Comparison of ENCODE assay signal across 10 cellular contexts in genomic region chr12:52370906-52371608, GRCh38. TPM values are rescaled to one million over a fixed set of nuclear protein-coding genes. Genes with fewer than 3 reads are reported as not detected.
DNase-seq lines count a peak whose midpoint lies in the region; ATAC-seq, FAIRE-seq and TF ChIP-seq lines count a peak whose summit lies in the region.
"Had no signal": no experiment of that assay in that cellular context is flagged by ENCODE, and none has a peak within 500 bp of the region (broad histone marks: within the 10 kb centered on the region; RNA-seq: fewer than 3 reads in every experiment).

No MANE protein-coding gene starts in this region.

- CTCF ChIA-PET in activated naive CD4-positive, alpha-beta T cell treated with anti-CD3 and anti-CD28 coated beads, Interleukin-2, amount 10 ng/mL, durations not matched to agents 7 days and 5 days (lab: Charles Lee) = interaction anchor here (1.5 to 6.3 kb wide), 4 partner anchors 10 to 610 kb away, joined by 4 to 42 read pairs (median 17); no protein-coding TSS in a partner anchor

- H3K27me3 ChIP-seq in adipocyte (replicated peaks; ENCODE audit: control insufficient read depth, insufficient read depth, low read length) = peaks cover 27% of the 10 kb centered on the region
- H3K27me3 ChIP-seq in tibial artery = no peaks in the 10 kb centered on the region

- ATAC-seq in GM19035 (IDR thresholded peaks at IDR 0.05; ENCODE audit: unreplicated experiment) = no peak

- intact Hi-C loops in tibial artery (cut with DNase I; ENCODE audit: low total_unique reads) = loop anchor here (2.0 to 10.0 kb wide), 2 partner anchors 508 to 604 kb away; no protein-coding TSS in a partner anchor

- H3K4me1 ChIP-seq in adipocyte (ENCODE audit: control insufficient read depth, insufficient read depth, low read length) (peaks cover 17% of the 10 kb centered on the region), tibial artery (peaks cover 0 to 19% (median 11%) of the 10 kb centered on the region in 4 donors)
- H3K4me1 ChIP-seq: HAP-1 had no signal

- H3K9ac ChIP-seq in adipocyte (ENCODE audit: low read length) = peak overlapping the region; percentile 67

- peak overlapping the region; percentile 64 to 67 for H3K27ac ChIP-seq in tibial artery

- H3K9me3 ChIP-seq in adipocyte (ENCODE audit: control insufficient read depth, low read length) (no peaks in the 10 kb centered on the region), tibial artery (no peaks in the 10 kb centered on the region)

- H3K36me3 ChIP-seq in adipocyte (ENCODE audit: control insufficient read depth, insufficient read depth, low read length, severe bottlenecking) (no peaks in the 10 kb centered on the region), tibial artery (no peaks in the 10 kb centered on the region)
- H3K36me3 ChIP-seq: HAP-1 had no signal

- H3K27me3 Mint-ChIP-seq in activated naive CD4-positive, alpha-beta T cell treated with anti-CD3 and anti-CD28 coated beads, Interleukin-2, amount 10 ng/mL, durations not matched to agents 7 days and 5 days = peaks cover 54% of the 10 kb centered on the region

- no peak overlapping the region for H3K27ac Mint-ChIP-seq in activated naive CD4-positive, alpha-beta T cell treated with anti-CD3 and anti-CD28 coated beads, Interleukin-2, amount 10 ng/mL, durations not matched to agents 7 days and 5 days

- no peaks in the 10 kb centered on the region for H3K36me3 Mint-ChIP-seq in activated naive CD4-positive, alpha-beta T cell treated with anti-CD3 and anti-CD28 coated beads, Interleukin-2, amount 10 ng/mL, durations not matched to agents 7 days and 5 days

- no peak for FAIRE-seq in D721Med (lab: Jason Lieb, UNC)

- H3K4me3 ChIP-seq in adipocyte (ENCODE audit: low read length) = peak overlapping the region; percentile 4
- no peak overlapping the region for H3K4me3 ChIP-seq in fibroblast of the aortic adventitia (ENCODE audit: low read depth, low read length)
- H3K4me3 ChIP-seq in tibial artery = no peak overlapping the region
- H3K4me3 ChIP-seq: HAP-1 had no signal

- no peak for TF ChIP-seq CTCF in fibroblast of the aortic adventitia (IDR thresholded peaks at IDR 0.05; ENCODE audit: insufficient read depth, low read length)
- TF ChIP-seq CTCF in tibial artery (IDR thresholded peaks at IDR 0.05) = no peak
- TF ChIP-seq CTCF in D721Med (IDR thresholded peaks at IDR 0.05; ENCODE audit: insufficient read depth, missing control alignments) = no peak

- H3K4me3 Mint-ChIP-seq in activated naive CD4-positive, alpha-beta T cell treated with anti-CD3 and anti-CD28 coated beads, Interleukin-2, amount 10 ng/mL, durations not matched to agents 7 days and 5 days = no peak overlapping the region

- peaks cover 3% of the 10 kb centered on the region for H3K9me3 Mint-ChIP-seq in activated naive CD4-positive, alpha-beta T cell treated with anti-CD3 and anti-CD28 coated beads, Interleukin-2, amount 10 ng/mL, durations not matched to agents 7 days and 5 days

- DNase-seq in adipocyte (ENCODE audit: low read depth) (peak; percentile 86), fibroblast of the aortic adventitia (ENCODE audit: low read depth) (peak; percentile 90), myocyte (ENCODE audit: low read depth) (peak; percentile 56), tibial artery (peak; percentile 90 to 93), D721Med (ENCODE audit: insufficient read length, low spot score) (no peak)
- no peak for DNase-seq in activated naive CD4-positive, alpha-beta T cell (lab: John Stamatoyannopoulos, UW)
- DNase-seq in activated naive CD4-positive, alpha-beta T cell treated with anti-CD3 and anti-CD28 coated beads, Interleukin-2, amount 10 ng/mL, durations not matched to agents 7 days and 5 days = no peak
- DNase-seq: activated CD4-positive, alpha-beta T cell treated with anti-CD3 and anti-CD28 coated beads for 48 hours had no signal

- no peaks in the 10 kb centered on the region for H3K4me1 Mint-ChIP-seq in activated naive CD4-positive, alpha-beta T cell treated with anti-CD3 and anti-CD28 coated beads, Interleukin-2, amount 10 ng/mL, durations not matched to agents 7 days and 5 days

RNA-seq across cellular contexts. Expression of gene KRT85, which starts 3.8 kb away (rescaled TPM):
- total RNA-seq in fibroblast of the aortic adventitia (ENCODE audit: low replicate concordance) = not detected in 2 replicates
- not detected in 2 replicates for total RNA-seq in myocyte
- polyA plus RNA-seq in myocyte (2012) = not detected

RNA-seq across cellular contexts. Expression of gene KRT84, which starts 14.4 kb away (rescaled TPM):
- total RNA-seq in fibroblast of the aortic adventitia (ENCODE audit: low replicate concordance) = not detected in 2 replicates
- total RNA-seq in myocyte = not detected in 2 replicates
- not detected for polyA plus RNA-seq in myocyte (2012)

RNA-seq across cellular contexts. Expression of gene KRT82, which starts 35.1 kb away (rescaled TPM):
- total RNA-seq in fibroblast of the aortic adventitia (ENCODE audit: low replicate concordance) (not detected in 2 replicates), myocyte (not detected in 2 replicates)
- not detected for polyA plus RNA-seq in myocyte (2012)

RNA-seq across cellular contexts. Expression of gene KRT83, which starts 49.9 kb away (rescaled TPM):
- total RNA-seq in fibroblast of the aortic adventitia (ENCODE audit: low replicate concordance) (not detected in 2 replicates), myocyte (not detected in 2 replicates)
- not detected for polyA plus RNA-seq in myocyte (2012)

Comparison
In these comparisons a context has a peak if more than half of its experiments do, and no peak if none do; other contexts are left out.
1. DNase-seq: peak in adipocyte (single experiment), fibroblast of the aortic adventitia (single experiment), myocyte (single experiment) and tibial artery (2 of 2); none in activated naive CD4-positive, alpha-beta T cell (0 of 4), D721Med (single experiment) and activated naive CD4-positive, alpha-beta T cell treated with anti-CD3 and anti-CD28 coated beads, Interleukin-2, amount 10 ng/mL, durations not matched to agents 7 days and 5 days (single experiment).